25 cellular contexts compared by ENCODE assay signal in genomic region chr5:136309376-136309775, GRCh38. TPM values are rescaled to one million over a fixed set of nuclear protein-coding genes. Genes with fewer than 3 reads are reported as not detected.
"Had no signal": no experiment of that assay in that cellular context is flagged by ENCODE, and none has a peak within 500 bp of the region (broad histone marks: within the 10 kb centered on the region; RNA-seq: fewer than 3 reads in every experiment).

No MANE protein-coding gene starts in this region.

- DNase-seq: effector memory CD4-positive, alpha-beta T cell; esophagus squamous epithelium; foreskin melanocyte; head of caudate nucleus; kidney; left colon; naive thymus-derived CD4-positive, alpha-beta T cell; posterior cingulate gyrus; small intestine; stimulated activated CD4-positive, alpha-beta T cell treated with anti-CD3 and anti-CD28 coated beads, Interleukin-12 subunit alpha, Interleukin-12 subunit beta, amount 100 ng/mL, for 4 hours; stimulated activated naive CD4-positive, alpha-beta T cell; stomach; trophoblast cell; uterus had no signal

- FAIRE-seq: endometrium, kidney, small intestine had no signal

- H3K27me3 ChIP-seq: hepatocyte, right atrium auricular region, stomach, uterus had no signal

- ATAC-seq: left colon; naive thymus-derived CD4-positive, alpha-beta T cell had no signal

- H3K27ac ChIP-seq: epithelial cell of prostate, esophagus squamous epithelium, hepatocyte, right atrium auricular region, stomach, thoracic aorta, uterus had no signal

- H3K36me3 ChIP-seq: esophagus squamous epithelium, right atrium auricular region, stomach, thoracic aorta, uterus had no signal

- H3K27ac Mint-ChIP-seq: naive thymus-derived CD4-positive, alpha-beta T cell had no signal

- H3K4me3 Mint-ChIP-seq: naive thymus-derived CD4-positive, alpha-beta T cell had no signal

- H3K4me3 ChIP-seq: esophagus squamous epithelium, hepatocyte, right atrium auricular region, stomach, thoracic aorta, uterus had no signal

- H3K4me1 Mint-ChIP-seq: naive thymus-derived CD4-positive, alpha-beta T cell had no signal

- H3K36me3 Mint-ChIP-seq: naive thymus-derived CD4-positive, alpha-beta T cell had no signal

RNA-seq across cellular contexts. Expression of gene TRPC7, which starts 56.0 kb away (rescaled TPM):
- total RNA-seq: esophagus squamous epithelium; kidney; liver; lung microvascular endothelial cell; mesenteric fat pad; mononuclear cell; naive thymus-derived CD4-positive, alpha-beta T cell; osteocyte; pulmonary artery endothelial cell; right atrium auricular region; stomach; thoracic aorta had no signal
